ENCODE assay signal across 34 cellular contexts in the genomic region with DNA sequence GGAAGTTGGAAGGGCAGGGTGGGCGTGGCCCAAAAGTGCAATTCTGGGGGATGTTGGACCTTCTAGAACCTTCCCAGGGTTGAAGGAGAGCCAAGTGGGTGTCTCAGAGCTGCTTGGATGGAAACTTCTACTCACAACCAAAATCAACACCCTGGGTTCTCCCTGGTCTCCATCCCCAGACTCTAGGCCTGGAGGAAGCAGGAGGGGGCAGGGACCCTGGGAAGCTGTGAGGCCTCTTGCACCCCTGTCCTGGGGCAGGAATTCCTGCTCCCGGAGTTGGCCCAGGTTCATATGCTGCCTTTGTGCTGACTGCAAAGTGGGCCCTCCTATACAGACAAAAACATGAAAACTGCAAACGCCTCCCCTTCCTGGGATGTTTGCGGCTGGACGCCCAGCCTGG. TPM values are rescaled to one million over a fixed set of nuclear protein-coding genes. Genes with fewer than 3 reads are reported as not detected.
"Had no signal": no experiment of that assay in that cellular context is flagged by ENCODE, and none has a peak within 500 bp of the region (broad histone marks: within the 10 kb centered on the region; RNA-seq: fewer than 3 reads in every experiment).

No MANE protein-coding gene starts in this region.

- H3K4me1 Mint-ChIP-seq: activated CD4-positive, alpha-beta T cell treated with anti-CD3 and anti-CD28 coated beads for 36 hours; activated CD8-positive, alpha-beta memory T cell treated with anti-CD3 and anti-CD28 coated beads, Interleukin-2, amount 10 ng/mL, durations not matched to agents 7 days and 5 days; activated naive CD8-positive, alpha-beta T cell treated with anti-CD3 and anti-CD28 coated beads for 36 hours; activated naive CD8-positive, alpha-beta T cell treated with anti-CD3 and anti-CD28 coated beads, Interleukin-2, amount 50 U/mL, for 24 hours had no signal

- H3K4me1 ChIP-seq: adrenal gland, body of pancreas, esophagus muscularis mucosa, foreskin keratinocyte, gastrocnemius medialis had no signal

- H3K36me3 Mint-ChIP-seq: activated CD4-positive, alpha-beta memory T cell treated with anti-CD3 and anti-CD28 coated beads for 36 hours; activated CD8-positive, alpha-beta memory T cell treated with anti-CD3 and anti-CD28 coated beads, Interleukin-2, amount 10 ng/mL, durations not matched to agents 7 days and 5 days; activated naive CD4-positive, alpha-beta T cell treated with anti-CD3 and anti-CD28 coated beads, Interleukin-2, amount 50 U/mL, for 24 hours; activated naive CD8-positive, alpha-beta T cell treated with anti-CD3 and anti-CD28 coated beads for 36 hours had no signal

- H3K9me3 Mint-ChIP-seq: activated CD4-positive, alpha-beta memory T cell treated with anti-CD3 and anti-CD28 coated beads for 36 hours; activated CD4-positive, alpha-beta T cell treated with anti-CD3 and anti-CD28 coated beads, Interleukin-2, amount 10 ng/mL, durations not matched to agents 24 days and 14 days; activated naive CD4-positive, alpha-beta T cell treated with anti-CD3 and anti-CD28 coated beads for 36 hours; activated naive CD4-positive, alpha-beta T cell treated with anti-CD3 and anti-CD28 coated beads, Interleukin-2, amount 50 U/mL, for 24 hours; activated naive CD8-positive, alpha-beta T cell treated with anti-CD3 and anti-CD28 coated beads for 36 hours; activated naive CD8-positive, alpha-beta T cell treated with anti-CD3 and anti-CD28 coated beads, Interleukin-2, amount 50 U/mL, for 24 hours; activated T-helper 1 cell treated with anti-CD3 and anti-CD28 coated beads, Interleukin-12 subunit alpha, Interleukin-12 subunit beta, Interleukin-2, Interleukin-4 antibody, amounts not matched to agents 30 ng/mL and 10 ng/mL and 1 ng/mL, durations not matched to agents 14 hours and 24 hours and 36 hours; activated T-helper 2 cell treated with anti-CD3 and anti-CD28 coated beads, Interferon-gamma antibody, Interleukin-2, Interleukin-4, amounts not matched to agents 10 μg/mL and 5 μg/mL and 100 μg/mL, durations not matched to agents 14 hours and 24 hours and 36 hours; effector memory CD8-positive, alpha-beta T cell had no signal

- H3K27ac ChIP-seq: adrenal gland, body of pancreas, esophagus muscularis mucosa, foreskin keratinocyte, gastrocnemius medialis had no signal

- H3K36me3 ChIP-seq: adrenal gland, esophagus muscularis mucosa, gastrocnemius medialis had no signal

- H3K4me3 Mint-ChIP-seq: activated CD4-positive, alpha-beta memory T cell treated with anti-CD3 and anti-CD28 coated beads for 36 hours; activated CD4-positive, alpha-beta T cell treated with anti-CD3 and anti-CD28 coated beads for 36 hours; activated CD4-positive, alpha-beta T cell treated with anti-CD3 and anti-CD28 coated beads, Interleukin-2, amount 10 ng/mL, durations not matched to agents 24 days and 14 days; activated CD8-positive, alpha-beta memory T cell treated with anti-CD3 and anti-CD28 coated beads, Interleukin-2, amount 10 ng/mL, durations not matched to agents 7 days and 5 days; activated CD8-positive, alpha-beta T cell treated with anti-CD3 and anti-CD28 coated beads, Interleukin-2, amount 10 ng/mL, durations not matched to agents 7 days and 5 days; activated naive CD4-positive, alpha-beta T cell treated with anti-CD3 and anti-CD28 coated beads for 36 hours; activated naive CD4-positive, alpha-beta T cell treated with anti-CD3 and anti-CD28 coated beads, Interleukin-2, amount 50 U/mL, for 24 hours; activated naive CD8-positive, alpha-beta T cell treated with anti-CD3 and anti-CD28 coated beads for 36 hours; activated naive CD8-positive, alpha-beta T cell treated with anti-CD3 and anti-CD28 coated beads, Interleukin-2, amount 50 U/mL, for 24 hours; activated T-helper 1 cell treated with anti-CD3 and anti-CD28 coated beads, Interleukin-12 subunit alpha, Interleukin-12 subunit beta, Interleukin-2, Interleukin-4 antibody, amounts not matched to agents 30 ng/mL and 10 ng/mL and 1 ng/mL, durations not matched to agents 14 hours and 24 hours and 36 hours; effector memory CD8-positive, alpha-beta T cell had no signal

- DNase-seq: activated CD4-positive, alpha-beta memory T cell treated with anti-CD3 and anti-CD28 coated beads for 36 hours; activated CD4-positive, alpha-beta T cell treated with anti-CD3 and anti-CD28 coated beads for 36 hours; activated CD4-positive, alpha-beta T cell treated with anti-CD3 and anti-CD28 coated beads, Interleukin-2, amount 10 ng/mL, durations not matched to agents 24 days and 14 days; activated CD4-positive, CD25-positive, alpha-beta regulatory T cell; activated CD4-positive, CD25-positive, alpha-beta regulatory T cell treated with anti-CD3 and anti-CD28 coated beads, Interleukin-2, amount 50 U/mL, for 72 hours; activated CD8-positive, alpha-beta memory T cell treated with anti-CD3 and anti-CD28 coated beads, Interleukin-2, amount 10 ng/mL, durations not matched to agents 7 days and 5 days; activated CD8-positive, alpha-beta memory T cell treated with anti-CD3 and anti-CD28 coated beads, Interleukin-2, amount 50 U/mL, for 4 hours; activated CD8-positive, alpha-beta T cell treated with anti-CD3 and anti-CD28 coated beads, Interleukin-2, amount 10 ng/mL, durations not matched to agents 7 days and 5 days; activated effector memory CD4-positive, alpha-beta T cell treated with anti-CD3 and anti-CD28 coated beads, Interleukin-2, amount 50 U/mL, for 16 hours; activated naive CD4-positive, alpha-beta T cell treated with anti-CD3 and anti-CD28 coated beads for 36 hours; activated naive CD8-positive, alpha-beta T cell treated with anti-CD3 and anti-CD28 coated beads for 36 hours; activated naive CD8-positive, alpha-beta T cell treated with anti-CD3 and anti-CD28 coated beads, Interleukin-2, amount 50 U/mL, for 24 hours; activated T-cell treated with anti-CD3 and anti-CD28 coated beads, Interleukin-2, amount 50 U/mL, for 1 hour; activated T-cell treated with anti-CD3 and anti-CD28 coated beads, Interleukin-2, amount 50 U/mL, for 48 hours; adrenal gland; amygdala; aorta; body of pancreas; caudate nucleus; cortex of kidney; dermis blood vessel endothelial cell; effector CD4-positive, alpha-beta T cell; effector memory CD8-positive, alpha-beta T cell; erythroblast; foreskin keratinocyte; gastrocnemius medialis; T-helper 2 cell had no signal

- H3K27me3 Mint-ChIP-seq: activated naive CD4-positive, alpha-beta T cell treated with anti-CD3 and anti-CD28 coated beads, Interleukin-2, amount 50 U/mL, for 24 hours had no signal

- H3K9me3 ChIP-seq: adrenal gland, body of pancreas, esophagus muscularis mucosa, gastrocnemius medialis had no signal

- H3K27ac Mint-ChIP-seq: activated CD4-positive, alpha-beta memory T cell treated with anti-CD3 and anti-CD28 coated beads for 36 hours; activated CD4-positive, alpha-beta T cell treated with anti-CD3 and anti-CD28 coated beads for 36 hours; activated CD4-positive, alpha-beta T cell treated with anti-CD3 and anti-CD28 coated beads, Interleukin-2, amount 10 ng/mL, durations not matched to agents 24 days and 14 days; activated CD8-positive, alpha-beta memory T cell treated with anti-CD3 and anti-CD28 coated beads, Interleukin-2, amount 10 ng/mL, durations not matched to agents 7 days and 5 days; activated CD8-positive, alpha-beta T cell treated with anti-CD3 and anti-CD28 coated beads, Interleukin-2, amount 10 ng/mL, durations not matched to agents 7 days and 5 days; activated naive CD4-positive, alpha-beta T cell treated with anti-CD3 and anti-CD28 coated beads for 36 hours; activated naive CD4-positive, alpha-beta T cell treated with anti-CD3 and anti-CD28 coated beads, Interleukin-2, amount 50 U/mL, for 24 hours; activated naive CD8-positive, alpha-beta T cell treated with anti-CD3 and anti-CD28 coated beads for 36 hours; activated naive CD8-positive, alpha-beta T cell treated with anti-CD3 and anti-CD28 coated beads, Interleukin-2, amount 50 U/mL, for 24 hours; activated T-helper 1 cell treated with anti-CD3 and anti-CD28 coated beads, Interleukin-12 subunit alpha, Interleukin-12 subunit beta, Interleukin-2, Interleukin-4 antibody, amounts not matched to agents 30 ng/mL and 10 ng/mL and 1 ng/mL, durations not matched to agents 14 hours and 24 hours and 36 hours; activated T-helper 2 cell treated with anti-CD3 and anti-CD28 coated beads, Interferon-gamma antibody, Interleukin-2, Interleukin-4, amounts not matched to agents 10 μg/mL and 5 μg/mL and 100 μg/mL, durations not matched to agents 14 hours and 24 hours and 36 hours; effector memory CD8-positive, alpha-beta T cell had no signal

- H3K4me3 ChIP-seq: adrenal gland, body of pancreas, esophagus muscularis mucosa, gastrocnemius medialis had no signal

- ATAC-seq: activated CD4-positive, alpha-beta T cell treated with anti-CD3 and anti-CD28 coated beads for 36 hours; activated CD8-positive, alpha-beta memory T cell treated with anti-CD3 and anti-CD28 coated beads, Interleukin-2, amount 10 ng/mL, durations not matched to agents 7 days and 5 days; activated CD8-positive, alpha-beta T cell treated with anti-CD3 and anti-CD28 coated beads, Interleukin-2, amount 10 ng/mL, durations not matched to agents 7 days and 5 days; activated naive CD8-positive, alpha-beta T cell treated with anti-CD3 and anti-CD28 coated beads, Interleukin-2, amount 50 U/mL, for 24 hours; body of pancreas; effector memory CD8-positive, alpha-beta T cell; foreskin keratinocyte; gastrocnemius medialis had no signal

RNA-seq across cellular contexts. Expression of gene TRARG1, which starts 25.1 kb away (rescaled TPM):
- total RNA-seq: activated CD4-positive, alpha-beta memory T cell treated with anti-CD3 and anti-CD28 coated beads for 36 hours; activated CD4-positive, alpha-beta T cell treated with anti-CD3 and anti-CD28 coated beads for 36 hours; activated CD8-positive, alpha-beta memory T cell treated with anti-CD3 and anti-CD28 coated beads for 36 hours; activated naive CD4-positive, alpha-beta T cell treated with anti-CD3 and anti-CD28 coated beads for 36 hours; activated naive CD8-positive, alpha-beta T cell treated with anti-CD3 and anti-CD28 coated beads for 36 hours; activated T-helper 2 cell treated with anti-CD3 and anti-CD28 coated beads, Interferon-gamma antibody, Interleukin-2, Interleukin-4, amounts not matched to agents 10 μg/mL and 5 μg/mL and 100 μg/mL, durations not matched to agents 14 hours and 24 hours and 36 hours; chondrocyte; dermis blood vessel endothelial cell; foreskin keratinocyte had no signal
- polyA plus RNA-seq: foreskin keratinocyte had no signal

RNA-seq across cellular contexts. Expression of gene BHLHA9, which starts 34.3 kb away (rescaled TPM):
- total RNA-seq: activated CD4-positive, alpha-beta memory T cell treated with anti-CD3 and anti-CD28 coated beads for 36 hours; activated CD4-positive, alpha-beta T cell treated with anti-CD3 and anti-CD28 coated beads for 36 hours; activated CD4-positive, alpha-beta T cell treated with anti-CD3 and anti-CD28 coated beads, Interleukin-2, amount 10 ng/mL, durations not matched to agents 24 days and 14 days; activated CD8-positive, alpha-beta memory T cell treated with anti-CD3 and anti-CD28 coated beads for 36 hours; activated CD8-positive, alpha-beta memory T cell treated with anti-CD3 and anti-CD28 coated beads, Interleukin-2, amount 10 ng/mL, durations not matched to agents 7 days and 5 days; activated CD8-positive, alpha-beta T cell treated with anti-CD3 and anti-CD28 coated beads, Interleukin-2, amount 10 ng/mL, durations not matched to agents 7 days and 5 days; activated naive CD4-positive, alpha-beta T cell treated with anti-CD3 and anti-CD28 coated beads for 36 hours; activated naive CD8-positive, alpha-beta T cell treated with anti-CD3 and anti-CD28 coated beads for 36 hours; activated T-helper 1 cell treated with anti-CD3 and anti-CD28 coated beads, Interleukin-12 subunit alpha, Interleukin-12 subunit beta, Interleukin-2, Interleukin-4 antibody, amounts not matched to agents 30 ng/mL and 10 ng/mL and 1 ng/mL, durations not matched to agents 14 hours and 24 hours and 36 hours; activated T-helper 2 cell treated with anti-CD3 and anti-CD28 coated beads, Interferon-gamma antibody, Interleukin-2, Interleukin-4, amounts not matched to agents 10 μg/mL and 5 μg/mL and 100 μg/mL, durations not matched to agents 14 hours and 24 hours and 36 hours; adrenal gland; aorta; body of pancreas; chondrocyte; dermis blood vessel endothelial cell; esophagus muscularis mucosa; foreskin keratinocyte; gastrocnemius medialis; T-helper 1 cell treated with Interleukin-12 subunit alpha and Interleukin-12 subunit beta and Interleukin-4 antibody, amounts not matched to agents 30 ng/mL and 1 ng/mL, for 36 hours had no signal
- polyA plus RNA-seq: adrenal gland, aorta, foreskin keratinocyte had no signal
